1 cellular context compared by ENCODE assay signal in the genomic region with DNA sequence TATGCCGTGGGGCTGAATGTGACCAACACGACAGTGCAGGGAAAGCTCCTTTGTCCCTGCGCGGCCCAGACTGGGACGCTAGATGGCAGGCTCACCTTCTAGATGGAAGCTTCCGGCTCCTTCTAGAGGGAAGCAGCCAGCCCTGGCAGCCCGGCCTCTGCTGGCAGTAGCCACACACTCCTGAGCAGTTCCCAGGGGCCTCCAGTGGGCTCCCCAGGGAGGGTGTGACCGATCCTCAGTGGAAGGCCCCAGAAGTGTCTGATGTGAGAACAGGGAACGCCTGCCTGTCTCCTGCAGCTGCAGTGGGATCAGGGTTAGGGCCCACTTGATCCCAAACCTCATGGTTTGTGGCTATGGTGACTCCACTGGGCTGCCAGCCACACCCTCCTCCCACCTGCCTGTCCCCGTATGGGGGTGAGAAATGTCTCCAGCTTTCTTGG.
TF ChIP-seq lines count a peak whose summit lies in the region.

No MANE protein-coding gene starts in this region.

TF ChIP-seq in HepG2, 621 proteins besides CTCF, POLR2A, EP300 and RAD21 (continued from another document and continues in another):
- TF ChIP-seq, protein P1, sequence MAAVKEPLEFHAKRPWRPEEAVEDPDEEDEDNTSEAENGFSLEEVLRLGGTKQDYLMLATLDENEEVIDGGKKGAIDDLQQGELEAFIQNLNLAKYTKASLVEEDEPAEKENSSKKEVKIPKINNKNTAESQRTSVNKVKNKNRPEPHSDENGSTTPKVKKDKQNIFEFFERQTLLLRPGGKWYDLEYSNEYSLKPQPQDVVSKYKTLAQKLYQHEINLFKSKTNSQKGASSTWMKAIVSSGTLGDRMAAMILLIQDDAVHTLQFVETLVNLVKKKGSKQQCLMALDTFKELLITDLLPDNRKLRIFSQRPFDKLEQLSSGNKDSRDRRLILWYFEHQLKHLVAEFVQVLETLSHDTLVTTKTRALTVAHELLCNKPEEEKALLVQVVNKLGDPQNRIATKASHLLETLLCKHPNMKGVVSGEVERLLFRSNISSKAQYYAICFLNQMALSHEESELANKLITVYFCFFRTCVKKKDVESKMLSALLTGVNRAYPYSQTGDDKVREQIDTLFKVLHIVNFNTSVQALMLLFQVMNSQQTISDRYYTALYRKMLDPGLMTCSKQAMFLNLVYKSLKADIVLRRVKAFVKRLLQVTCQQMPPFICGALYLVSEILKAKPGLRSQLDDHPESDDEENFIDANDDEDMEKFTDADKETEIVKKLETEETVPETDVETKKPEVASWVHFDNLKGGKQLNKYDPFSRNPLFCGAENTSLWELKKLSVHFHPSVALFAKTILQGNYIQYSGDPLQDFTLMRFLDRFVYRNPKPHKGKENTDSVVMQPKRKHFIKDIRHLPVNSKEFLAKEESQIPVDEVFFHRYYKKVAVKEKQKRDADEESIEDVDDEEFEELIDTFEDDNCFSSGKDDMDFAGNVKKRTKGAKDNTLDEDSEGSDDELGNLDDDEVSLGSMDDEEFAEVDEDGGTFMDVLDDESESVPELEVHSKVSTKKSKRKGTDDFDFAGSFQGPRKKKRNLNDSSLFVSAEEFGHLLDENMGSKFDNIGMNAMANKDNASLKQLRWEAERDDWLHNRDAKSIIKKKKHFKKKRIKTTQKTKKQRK (IDR thresholded peaks at IDR 0.05; ENCODE audit: low read length) = no peak
- TF ChIP-seq, protein P2, sequence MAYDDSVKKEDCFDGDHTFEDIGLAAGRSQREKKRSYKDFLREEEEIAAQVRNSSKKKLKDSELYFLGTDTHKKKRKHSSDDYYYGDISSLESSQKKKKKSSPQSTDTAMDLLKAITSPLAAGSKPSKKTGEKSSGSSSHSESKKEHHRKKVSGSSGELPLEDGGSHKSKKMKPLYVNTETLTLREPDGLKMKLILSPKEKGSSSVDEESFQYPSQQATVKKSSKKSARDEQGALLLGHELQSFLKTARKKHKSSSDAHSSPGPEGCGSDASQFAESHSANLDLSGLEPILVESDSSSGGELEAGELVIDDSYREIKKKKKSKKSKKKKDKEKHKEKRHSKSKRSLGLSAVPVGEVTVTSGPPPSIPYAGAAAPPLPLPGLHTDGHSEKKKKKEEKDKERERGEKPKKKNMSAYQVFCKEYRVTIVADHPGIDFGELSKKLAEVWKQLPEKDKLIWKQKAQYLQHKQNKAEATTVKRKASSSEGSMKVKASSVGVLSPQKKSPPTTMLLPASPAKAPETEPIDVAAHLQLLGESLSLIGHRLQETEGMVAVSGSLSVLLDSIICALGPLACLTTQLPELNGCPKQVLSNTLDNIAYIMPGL (CRISPR knock-in tag; IDR thresholded peaks at IDR 0.05; ENCODE audit: borderline replicate concordance in 1 of 2, low read depth in 1 of 2) = peak; percentile 84 to 93
- TF ChIP-seq MTA3 (CRISPR knock-in tag; IDR thresholded peaks at IDR 0.05) = no peak
- TF ChIP-seq LCORL (IDR thresholded peaks at IDR 0.05) = no peak
- TF ChIP-seq LCORL (CRISPR knock-in tag; IDR thresholded peaks at IDR 0.05) = peak; percentile 51; the same call in 1 of the 2 replicates
- TF ChIP-seq, protein P3, sequence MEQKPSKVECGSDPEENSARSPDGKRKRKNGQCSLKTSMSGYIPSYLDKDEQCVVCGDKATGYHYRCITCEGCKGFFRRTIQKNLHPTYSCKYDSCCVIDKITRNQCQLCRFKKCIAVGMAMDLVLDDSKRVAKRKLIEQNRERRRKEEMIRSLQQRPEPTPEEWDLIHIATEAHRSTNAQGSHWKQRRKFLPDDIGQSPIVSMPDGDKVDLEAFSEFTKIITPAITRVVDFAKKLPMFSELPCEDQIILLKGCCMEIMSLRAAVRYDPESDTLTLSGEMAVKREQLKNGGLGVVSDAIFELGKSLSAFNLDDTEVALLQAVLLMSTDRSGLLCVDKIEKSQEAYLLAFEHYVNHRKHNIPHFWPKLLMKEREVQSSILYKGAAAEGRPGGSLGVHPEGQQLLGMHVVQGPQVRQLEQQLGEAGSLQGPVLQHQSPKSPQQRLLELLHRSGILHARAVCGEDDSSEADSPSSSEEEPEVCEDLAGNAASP (CRISPR knock-in tag; IDR thresholded peaks at IDR 0.05; ENCODE audit: borderline replicate concordance) = peak; percentile 87
- no peak for TF ChIP-seq ZNF138 (CRISPR knock-in tag; IDR thresholded peaks at IDR 0.05; ENCODE audit: low read depth)
- 0 out of 2 replicates have a peak, but pooled peaks have one; percentile 23 for TF ChIP-seq NFYC (CRISPR knock-in tag; IDR thresholded peaks at IDR 0.05)
- no peak for TF ChIP-seq TCF7L2 (IDR thresholded peaks at IDR 0.05; ENCODE audit: low read depth, low read length)
- no peak for TF ChIP-seq MZF1 (CRISPR knock-in tag; IDR thresholded peaks at IDR 0.05; ENCODE audit: borderline replicate concordance)
- TF ChIP-seq NRL (CRISPR knock-in tag; IDR thresholded peaks at IDR 0.05; ENCODE audit: borderline replicate concordance) = peak; percentile 71; the same call in 1 of the 2 replicates
- no peak for TF ChIP-seq IRX3 (CRISPR knock-in tag; IDR thresholded peaks at IDR 0.05; ENCODE audit: borderline replicate concordance, low read depth)
- TF ChIP-seq ZNF3 (CRISPR knock-in tag; IDR thresholded peaks at IDR 0.05) = no peak
- TF ChIP-seq NR3C1 (CRISPR knock-in tag; IDR thresholded peaks at IDR 0.05) = no peak
- no peak for TF ChIP-seq ZSCAN29 (CRISPR knock-in tag; conservative IDR thresholded peaks at IDR 0.05)
- peak; percentile 59; the same call in 1 of the 2 replicates for TF ChIP-seq ZFX (CRISPR knock-in tag; IDR thresholded peaks at IDR 0.05; ENCODE audit: low read depth)
- TF ChIP-seq, protein P4, sequence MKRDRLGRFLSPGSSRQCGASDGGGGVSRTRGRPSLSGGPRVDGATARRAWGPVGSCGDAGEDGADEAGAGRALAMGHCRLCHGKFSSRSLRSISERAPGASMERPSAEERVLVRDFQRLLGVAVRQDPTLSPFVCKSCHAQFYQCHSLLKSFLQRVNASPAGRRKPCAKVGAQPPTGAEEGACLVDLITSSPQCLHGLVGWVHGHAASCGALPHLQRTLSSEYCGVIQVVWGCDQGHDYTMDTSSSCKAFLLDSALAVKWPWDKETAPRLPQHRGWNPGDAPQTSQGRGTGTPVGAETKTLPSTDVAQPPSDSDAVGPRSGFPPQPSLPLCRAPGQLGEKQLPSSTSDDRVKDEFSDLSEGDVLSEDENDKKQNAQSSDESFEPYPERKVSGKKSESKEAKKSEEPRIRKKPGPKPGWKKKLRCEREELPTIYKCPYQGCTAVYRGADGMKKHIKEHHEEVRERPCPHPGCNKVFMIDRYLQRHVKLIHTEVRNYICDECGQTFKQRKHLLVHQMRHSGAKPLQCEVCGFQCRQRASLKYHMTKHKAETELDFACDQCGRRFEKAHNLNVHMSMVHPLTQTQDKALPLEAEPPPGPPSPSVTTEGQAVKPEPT (CRISPR knock-in tag; IDR thresholded peaks at IDR 0.05; ENCODE audit: low read depth) = no peak
- TF ChIP-seq, protein P5, sequence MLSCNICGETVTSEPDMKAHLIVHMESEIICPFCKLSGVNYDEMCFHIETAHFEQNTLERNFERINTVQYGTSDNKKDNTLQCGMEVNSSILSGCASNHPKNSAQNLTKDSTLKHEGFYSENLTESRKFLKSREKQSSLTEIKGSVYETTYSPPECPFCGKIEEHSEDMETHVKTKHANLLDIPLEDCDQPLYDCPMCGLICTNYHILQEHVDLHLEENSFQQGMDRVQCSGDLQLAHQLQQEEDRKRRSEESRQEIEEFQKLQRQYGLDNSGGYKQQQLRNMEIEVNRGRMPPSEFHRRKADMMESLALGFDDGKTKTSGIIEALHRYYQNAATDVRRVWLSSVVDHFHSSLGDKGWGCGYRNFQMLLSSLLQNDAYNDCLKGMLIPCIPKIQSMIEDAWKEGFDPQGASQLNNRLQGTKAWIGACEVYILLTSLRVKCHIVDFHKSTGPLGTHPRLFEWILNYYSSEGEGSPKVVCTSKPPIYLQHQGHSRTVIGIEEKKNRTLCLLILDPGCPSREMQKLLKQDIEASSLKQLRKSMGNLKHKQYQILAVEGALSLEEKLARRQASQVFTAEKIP (CRISPR knock-in tag; IDR thresholded peaks at IDR 0.05; ENCODE audit: borderline replicate concordance) = no peak
- TF ChIP-seq RFX3 (CRISPR knock-in tag; IDR thresholded peaks at IDR 0.05) = peak; percentile 32; the same call in 1 of the 2 replicates
- TF ChIP-seq ZNF775 (CRISPR knock-in tag; IDR thresholded peaks at IDR 0.05; ENCODE audit: borderline replicate concordance) = no peak
- TF ChIP-seq, protein P6, sequence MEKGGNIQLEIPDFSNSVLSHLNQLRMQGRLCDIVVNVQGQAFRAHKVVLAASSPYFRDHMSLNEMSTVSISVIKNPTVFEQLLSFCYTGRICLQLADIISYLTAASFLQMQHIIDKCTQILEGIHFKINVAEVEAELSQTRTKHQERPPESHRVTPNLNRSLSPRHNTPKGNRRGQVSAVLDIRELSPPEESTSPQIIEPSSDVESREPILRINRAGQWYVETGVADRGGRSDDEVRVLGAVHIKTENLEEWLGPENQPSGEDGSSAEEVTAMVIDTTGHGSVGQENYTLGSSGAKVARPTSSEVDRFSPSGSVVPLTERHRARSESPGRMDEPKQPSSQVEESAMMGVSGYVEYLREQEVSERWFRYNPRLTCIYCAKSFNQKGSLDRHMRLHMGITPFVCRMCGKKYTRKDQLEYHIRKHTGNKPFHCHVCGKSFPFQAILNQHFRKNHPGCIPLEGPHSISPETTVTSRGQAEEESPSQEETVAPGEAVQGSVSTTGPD (CRISPR knock-in tag; IDR thresholded peaks at IDR 0.05) = no peak
- TF ChIP-seq ZNF850 (CRISPR knock-in tag; conservative IDR thresholded peaks at IDR 0.05) = no peak
- TF ChIP-seq CEBPG (CRISPR knock-in tag; IDR thresholded peaks at IDR 0.05) = peak; percentile 40; the same call in 1 of the 2 replicates
- TF ChIP-seq, protein P7, sequence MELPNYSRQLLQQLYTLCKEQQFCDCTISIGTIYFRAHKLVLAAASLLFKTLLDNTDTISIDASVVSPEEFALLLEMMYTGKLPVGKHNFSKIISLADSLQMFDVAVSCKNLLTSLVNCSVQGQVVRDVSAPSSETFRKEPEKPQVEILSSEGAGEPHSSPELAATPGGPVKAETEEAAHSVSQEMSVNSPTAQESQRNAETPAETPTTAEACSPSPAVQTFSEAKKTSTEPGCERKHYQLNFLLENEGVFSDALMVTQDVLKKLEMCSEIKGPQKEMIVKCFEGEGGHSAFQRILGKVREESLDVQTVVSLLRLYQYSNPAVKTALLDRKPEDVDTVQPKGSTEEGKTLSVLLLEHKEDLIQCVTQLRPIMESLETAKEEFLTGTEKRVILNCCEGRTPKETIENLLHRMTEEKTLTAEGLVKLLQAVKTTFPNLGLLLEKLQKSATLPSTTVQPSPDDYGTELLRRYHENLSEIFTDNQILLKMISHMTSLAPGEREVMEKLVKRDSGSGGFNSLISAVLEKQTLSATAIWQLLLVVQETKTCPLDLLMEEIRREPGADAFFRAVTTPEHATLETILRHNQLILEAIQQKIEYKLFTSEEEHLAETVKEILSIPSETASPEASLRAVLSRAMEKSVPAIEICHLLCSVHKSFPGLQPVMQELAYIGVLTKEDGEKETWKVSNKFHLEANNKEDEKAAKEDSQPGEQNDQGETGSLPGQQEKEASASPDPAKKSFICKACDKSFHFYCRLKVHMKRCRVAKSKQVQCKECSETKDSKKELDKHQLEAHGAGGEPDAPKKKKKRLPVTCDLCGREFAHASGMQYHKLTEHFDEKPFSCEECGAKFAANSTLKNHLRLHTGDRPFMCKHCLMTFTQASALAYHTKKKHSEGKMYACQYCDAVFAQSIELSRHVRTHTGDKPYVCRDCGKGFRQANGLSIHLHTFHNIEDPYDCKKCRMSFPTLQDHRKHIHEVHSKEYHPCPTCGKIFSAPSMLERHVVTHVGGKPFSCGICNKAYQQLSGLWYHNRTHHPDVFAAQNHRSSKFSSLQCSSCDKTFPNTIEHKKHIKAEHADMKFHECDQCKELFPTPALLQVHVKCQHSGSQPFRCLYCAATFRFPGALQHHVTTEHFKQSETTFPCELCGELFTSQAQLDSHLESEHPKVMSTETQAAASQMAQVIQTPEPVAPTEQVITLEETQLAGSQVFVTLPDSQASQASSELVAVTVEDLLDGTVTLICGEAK (IDR thresholded peaks at IDR 0.05) = no peak
- TF ChIP-seq, protein P7 (CRISPR knock-in tag; IDR thresholded peaks at IDR 0.05) = no peak
- no peak for TF ChIP-seq U2AF1 (optimal IDR thresholded peaks at IDR 0.05; ENCODE audit: low read depth, low read length)
